ENCODE assay signal across 9 cellular contexts in genomic region chr18:57084331-57085298, GRCh38.
A peak's percentile ranks its signal among the peaks of the same experiment; 100 is the strongest.
DNase-seq lines count a peak whose midpoint lies in the region; ATAC-seq and TF ChIP-seq lines count a peak whose summit lies in the region.
"Had no signal": no experiment of that assay in that cellular context is flagged by ENCODE, and none has a peak within 500 bp of the region (broad histone marks: within the 10 kb centered on the region; RNA-seq: fewer than 3 reads in every experiment).

No MANE protein-coding gene starts in this region.

- no peak for TF ChIP-seq POLR2A in gastrocnemius medialis (IDR thresholded peaks at IDR 0.05)

- H3K9me2 ChIP-seq in PC-3 (replicated peaks; ENCODE audit: low read length) = no peaks in the 10 kb centered on the region

- CTCF ChIA-PET in PC-3 (lab: Charles Lee) = no interaction called here

- H3K27ac ChIP-seq in PC-3 (ENCODE audit: low read length) (no peak overlapping the region), gastrocnemius medialis (no peak overlapping the region)
- H3K27ac ChIP-seq: pancreas had no signal

- POLR2A ChIA-PET in PC-3 (lab: Charles Lee; ENCODE audit: unreplicated experiment) = no interaction called here

- BruUV-seq in PC-3 (replicated peaks; lab: Mats Ljungman, UMichigan) = no TSS peak

- H3K79me2 ChIP-seq in PC-3 (ENCODE audit: low read length) = no peaks in the 10 kb centered on the region

- in situ Hi-C loops in gastrocnemius medialis (cut with MboI; ENCODE audit: low sequenced_read_pairs in 4 of 4) = no loop called here

- ATAC-seq in GM19025 (IDR thresholded peaks at IDR 0.05; ENCODE audit: low read depth, unreplicated experiment) = peak; percentile 67
- peak; percentile 73 for ATAC-seq in HG03039 (IDR thresholded peaks at IDR 0.05; ENCODE audit: unreplicated experiment)
- ATAC-seq in PC-3 = no peak
- no peak for ATAC-seq in gastrocnemius medialis

- peak overlapping the region; percentile 15; the same call in 1 of the 2 replicates for H3K4me2 ChIP-seq in PC-3 (ENCODE audit: low read length)

- TF ChIP-seq CTCF in PC-3 (conservative IDR thresholded peaks at IDR 0.05; ENCODE audit: low read depth, low read length) (no peak), gastrocnemius medialis (IDR thresholded peaks at IDR 0.05 in 4 of 5, conservative IDR thresholded peaks at IDR 0.05 in 1 of 5) (no peak)

- H3K36me3 ChIP-seq in PC-3 (ENCODE audit: low read depth, low read length) (no peaks in the 10 kb centered on the region), gastrocnemius medialis (no peaks in the 10 kb centered on the region)
- H3K36me3 ChIP-seq: pancreas had no signal

- DNase-seq in CD1c-positive myeloid dendritic cell (ENCODE audit: extremely low spot score) (peak; percentile 58), PC-3 (peak; percentile 3), gastrocnemius medialis (no peak), glomerular visceral epithelial cell (ENCODE audit: extremely low spot score) (no peak), putamen (ENCODE audit: low spot score) (no peak), iPS-NIHi7 (ENCODE audit: extremely low spot score) (no peak)
- DNase-seq: pancreas had no signal

- peak overlapping the region; percentile 37 for H2AFZ ChIP-seq in PC-3 (ENCODE audit: low read length)

- intact Hi-C loops in PC-3 (cut with micrococcal nuclease) = no loop called here
- intact Hi-C loops in gastrocnemius medialis (cut with DNase I; ENCODE audit: low total_unique reads) = no loop called here

- H3K27me3 ChIP-seq in PC-3 (ENCODE audit: low read length) = peaks cover 31% of the 10 kb centered on the region
- H3K27me3 ChIP-seq in gastrocnemius medialis = peaks cover 0 to 3% (median 0%) of the 10 kb centered on the region in 3 donors
- H3K27me3 ChIP-seq: pancreas had no signal

- H3K4me3 ChIP-seq in PC-3 (ENCODE audit: low read length) = no peak overlapping the region
- H3K4me3 ChIP-seq in gastrocnemius medialis = no peak overlapping the region
- H3K4me3 ChIP-seq: pancreas had no signal

- H3K9ac ChIP-seq in PC-3 (ENCODE audit: low read length) = no peak overlapping the region

- H3F3A ChIP-seq in PC-3 (ENCODE audit: low read length, unreplicated experiment) = no peaks in the 10 kb centered on the region

- H3K9me3 ChIP-seq in PC-3 (ENCODE audit: low read length) (no peaks in the 10 kb centered on the region), gastrocnemius medialis (no peaks in the 10 kb centered on the region)
- H3K9me3 ChIP-seq: pancreas had no signal

- no peaks in the 10 kb centered on the region for H4K20me1 ChIP-seq in PC-3 (ENCODE audit: low read length)

- H3K4me1 ChIP-seq in PC-3 (ENCODE audit: insufficient read depth, low read length) = peaks cover 12% of the 10 kb centered on the region; the same call in 1 of the 2 replicates
- H3K4me1 ChIP-seq in gastrocnemius medialis = no peaks in the 10 kb centered on the region
- H3K4me1 ChIP-seq: pancreas had no signal

Comparison
In these comparisons a context has a peak if more than half of its experiments do, and no peak if none do; other contexts are left out.
1. DNase-seq: peak in CD1c-positive myeloid dendritic cell (single experiment) and PC-3 (single experiment); none in gastrocnemius medialis (0 of 2), glomerular visceral epithelial cell (single experiment), putamen (single experiment) and iPS-NIHi7 (single experiment).
2. ATAC-seq: peak in GM19025 (single experiment) and HG03039 (single experiment); none in PC-3 (single experiment) and gastrocnemius medialis (0 of 2).